3 cellular contexts compared by ENCODE assay signal in genomic region chr19:38873400-38873799, GRCh38. TPM values are rescaled to one million over a fixed set of nuclear protein-coding genes. Genes with fewer than 3 reads are reported as not detected.
"Had no signal": no experiment of that assay in that cellular context is flagged by ENCODE, and none has a peak within 500 bp of the region (broad histone marks: within the 10 kb centered on the region; RNA-seq: fewer than 3 reads in every experiment).

No MANE protein-coding gene starts in this region.

RNA-seq across cellular contexts. Expression of gene CCER2, which starts 38.6 kb away (rescaled TPM):
- total RNA-seq: colonic mucosa, dermis microvascular lymphatic vessel endothelial cell, glomerular endothelial cell had no signal
